22 cellular contexts compared by ENCODE assay signal in genomic region chr6:35892482-35892881, GRCh38.
"Had no signal": no experiment of that assay in that cellular context is flagged by ENCODE, and none has a peak within 500 bp of the region (broad histone marks: within the 10 kb centered on the region; RNA-seq: fewer than 3 reads in every experiment).

No MANE protein-coding gene starts in this region.

- H3K27me3 ChIP-seq: testis, tibial artery, upper lobe of left lung had no signal

- H3K27me3 Mint-ChIP-seq: effector memory CD8-positive, alpha-beta T cell; progenitor cell of endocrine pancreas had no signal

- H3K9me3 Mint-ChIP-seq: effector memory CD8-positive, alpha-beta T cell; immature natural killer cell; natural killer cell; neural crest cell; stimulated activated effector memory CD8-positive, alpha-beta T cell treated with anti-CD3 and anti-CD28 coated beads, Interleukin-12 subunit alpha, Interleukin-12 subunit beta, amount 100 ng/mL, for 72 hours had no signal

- H3K4me3 Mint-ChIP-seq: effector memory CD8-positive, alpha-beta T cell; immature natural killer cell; natural killer cell; neural crest cell; stimulated activated effector memory CD8-positive, alpha-beta T cell treated with anti-CD3 and anti-CD28 coated beads, Interleukin-12 subunit alpha, Interleukin-12 subunit beta, amount 100 ng/mL, for 72 hours had no signal

- H3K27ac ChIP-seq: lower lobe of right lung, parathyroid adenoma, testis, tibial artery, upper lobe of left lung had no signal

- H3K9ac ChIP-seq: parathyroid adenoma had no signal

- H3K4me3 ChIP-seq: lower lobe of right lung, testis, tibial artery, upper lobe of left lung had no signal

- H3K9me3 ChIP-seq: lower lobe of right lung, testis, tibial artery, upper lobe of left lung had no signal

- H2AFZ ChIP-seq: parathyroid adenoma had no signal

- FAIRE-seq: endometrium, frontal cortex, keratinocyte, urothelium cell line had no signal

- H3K27ac Mint-ChIP-seq: immature natural killer cell; natural killer cell; progenitor cell of endocrine pancreas; stimulated activated effector memory CD8-positive, alpha-beta T cell treated with anti-CD3 and anti-CD28 coated beads, Interleukin-12 subunit alpha, Interleukin-12 subunit beta, amount 100 ng/mL, for 72 hours had no signal

- DNase-seq: cortex of kidney; effector memory CD8-positive, alpha-beta T cell; hypothalamus; immature natural killer cell; left ventricle myocardium superior; lower lobe of right lung; natural killer cell; stimulated activated CD4-positive, alpha-beta T cell treated with anti-CD3 and anti-CD28 coated beads, Interleukin-2, amount 100 ng/mL, for 24 hours; stimulated activated CD4-positive, alpha-beta T cell treated with anti-CD3 and anti-CD28 coated beads, Interleukin-4, amount 100 ng/mL, for 24 hours; stimulated activated naive CD8-positive, alpha-beta T cell treated with anti-CD3 and anti-CD28 coated beads, Interleukin-15, Interleukin-2, amounts not matched to agents 100 U/mL and 50 U/mL, for 24 hours; substantia nigra; testis; tibial artery; upper lobe of left lung had no signal

- H3K4me1 ChIP-seq: lower lobe of right lung, testis, upper lobe of left lung had no signal
